ENCODE assay signal across 9 cellular contexts in genomic region chr21:42187976-42188653, GRCh38. TPM values are rescaled to one million over a fixed set of nuclear protein-coding genes. Genes with fewer than 3 reads are reported as not detected.
DNase-seq lines count a peak whose midpoint lies in the region; ATAC-seq and FAIRE-seq lines count a peak whose summit lies in the region.
"Had no signal": no experiment of that assay in that cellular context is flagged by ENCODE, and none has a peak within 500 bp of the region (broad histone marks: within the 10 kb centered on the region; RNA-seq: fewer than 3 reads in every experiment).

No MANE protein-coding gene starts in this region.

- peaks cover 9% of the 10 kb centered on the region for H3K36me3 Mint-ChIP-seq in activated CD4-positive, alpha-beta T cell treated with anti-CD3 and anti-CD28 coated beads, Interleukin-2, amount 10 ng/mL, durations not matched to agents 24 days and 14 days (ENCODE audit: low read depth)

- peak overlapping the region; percentile 68 for H3K4me3 Mint-ChIP-seq in activated CD4-positive, alpha-beta T cell treated with anti-CD3 and anti-CD28 coated beads, Interleukin-2, amount 10 ng/mL, durations not matched to agents 24 days and 14 days

- peaks cover 2% of the 10 kb centered on the region for H3K27me3 Mint-ChIP-seq in activated CD4-positive, alpha-beta T cell treated with anti-CD3 and anti-CD28 coated beads, Interleukin-2, amount 10 ng/mL, durations not matched to agents 24 days and 14 days

- intact Hi-C loops in Right ventricle myocardium inferior (cut with DNase I) = no loop called here
- intact Hi-C loops in cardiac septum (cut with DNase I) = no loop called here
- intact Hi-C loops in activated CD4-positive, alpha-beta T cell treated with anti-CD3 and anti-CD28 coated beads, Interleukin-2, amount 10 ng/mL, durations not matched to agents 24 days and 14 days (cut with micrococcal nuclease) = loop anchor here (1.0 to 5.0 kb wide), 4 partner anchors 40 to 204 kb away; no protein-coding TSS in a partner anchor

- FAIRE-seq in urothelium cell line (lab: Jason Lieb, UNC) = no peak
- FAIRE-seq: endometrium had no signal

- ATAC-seq in Right ventricle myocardium inferior (peak; percentile 63), HG03520 (IDR thresholded peaks at IDR 0.05; ENCODE audit: unreplicated experiment) (peak; percentile 87), esophagus mucosa (peak; percentile 46)

- peak overlapping the region; percentile 93 for H3K27ac Mint-ChIP-seq in activated CD4-positive, alpha-beta T cell treated with anti-CD3 and anti-CD28 coated beads, Interleukin-2, amount 10 ng/mL, durations not matched to agents 24 days and 14 days

- H3K4me1 Mint-ChIP-seq in activated CD4-positive, alpha-beta T cell treated with anti-CD3 and anti-CD28 coated beads, Interleukin-2, amount 10 ng/mL, durations not matched to agents 24 days and 14 days = peaks cover 65% of the 10 kb centered on the region

- peaks cover 7% of the 10 kb centered on the region for H3K9me3 Mint-ChIP-seq in activated CD4-positive, alpha-beta T cell treated with anti-CD3 and anti-CD28 coated beads, Interleukin-2, amount 10 ng/mL, durations not matched to agents 24 days and 14 days

- no peak for DNase-seq in Right ventricle myocardium inferior (ENCODE audit: missing footprints)
- DNase-seq in cardiac septum (ENCODE audit: low spot score) = no peak
- DNase-seq in activated CD4-positive, alpha-beta T cell treated with anti-CD3 and anti-CD28 coated beads, Interleukin-2, amount 10 ng/mL, durations not matched to agents 24 days and 14 days = peak; percentile 95
- peak; percentile 28 to 66 (median 46) for DNase-seq in stimulated activated CD4-positive, alpha-beta T cell treated with anti-CD3 and anti-CD28 coated beads, Interleukin-1b, Interleukin-23, amount 100 ng/mL, for 24 hours (ENCODE audit: low read depth in 4 of 4, low spot score in 1 of 4)
- no peak for DNase-seq in urothelium cell line (ENCODE audit: low spot score)
- DNase-seq in NCI-H146 treated with DMSO at 0.1 percent for 48 hours (lab: John Stamatoyannopoulos, UW; ENCODE audit: unreplicated experiment) = no peak

RNA-seq across cellular contexts. Expression of gene ABCG1, which starts 30.8 kb away (rescaled TPM):
- total RNA-seq in Right ventricle myocardium inferior = 9.0 TPM
- 6.3 TPM for total RNA-seq in cardiac septum
- 10.3 and 11.4 TPM in 2 replicates for total RNA-seq in activated CD4-positive, alpha-beta T cell treated with anti-CD3 and anti-CD28 coated beads, Interleukin-2, amount 10 ng/mL, durations not matched to agents 24 days and 14 days
- 4.2 TPM for total RNA-seq in esophagus mucosa

Comparison
In these comparisons a context has a peak if more than half of its experiments do, and no peak if none do; other contexts are left out.
1. DNase-seq: peak in activated CD4-positive, alpha-beta T cell treated with anti-CD3 and anti-CD28 coated beads, Interleukin-2, amount 10 ng/mL, durations not matched to agents 24 days and 14 days (single experiment) and stimulated activated CD4-positive, alpha-beta T cell treated with anti-CD3 and anti-CD28 coated beads, Interleukin-1b, Interleukin-23, amount 100 ng/mL, for 24 hours (4 of 4); none in Right ventricle myocardium inferior (single experiment), cardiac septum (single experiment), urothelium cell line (single experiment) and NCI-H146 treated with DMSO at 0.1 percent for 48 hours (single experiment).
2. Peak in every context shown above with its lines, with median percentiles within 50 percentile points of each other: ATAC-seq.